Comparison of ENCODE assay signal across 28 cellular contexts in the genomic region with DNA sequence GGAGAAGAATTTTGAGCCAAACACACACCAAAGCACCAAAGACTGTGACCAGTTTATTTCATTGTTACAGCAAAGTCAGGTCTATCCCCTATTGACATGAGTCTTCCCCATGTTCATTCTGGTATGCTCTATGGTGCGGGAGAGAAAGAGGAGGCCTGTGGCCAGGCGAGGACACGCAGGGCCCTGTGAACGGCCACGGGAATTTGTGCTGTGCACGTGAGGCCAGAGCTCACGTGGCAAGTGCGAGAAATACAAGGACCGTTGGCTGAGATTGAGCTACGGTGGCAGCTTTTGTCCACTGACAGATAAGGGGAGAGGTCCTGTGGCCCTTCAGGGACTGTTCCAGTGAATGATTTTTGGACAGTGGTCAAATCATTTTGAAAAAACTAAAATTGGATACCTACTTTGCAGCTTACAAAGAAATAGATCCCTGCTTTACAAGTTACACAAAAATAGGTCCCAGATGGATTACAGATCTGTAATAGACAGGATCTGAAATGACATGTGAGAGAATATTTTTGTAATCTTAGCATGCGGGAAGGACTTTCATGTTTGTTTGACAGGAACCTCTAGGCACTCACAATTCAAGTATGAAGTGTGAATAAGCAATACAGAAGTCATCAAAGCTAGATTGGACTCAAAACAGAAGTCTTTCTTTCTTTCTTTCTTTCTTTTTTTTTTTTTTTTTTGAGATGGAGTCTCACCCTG. TPM values are rescaled to one million over a fixed set of nuclear protein-coding genes. Genes with fewer than 3 reads are reported as not detected.
DNase-seq lines count a peak whose midpoint lies in the region; ATAC-seq, FAIRE-seq and TF ChIP-seq lines count a peak whose summit lies in the region.
"Had no signal": no experiment of that assay in that cellular context is flagged by ENCODE, and none has a peak within 500 bp of the region (broad histone marks: within the 10 kb centered on the region; RNA-seq: fewer than 3 reads in every experiment).

No MANE protein-coding gene starts in this region.

- TF ChIP-seq POLR2A in K562 (conservative IDR thresholded peaks at IDR 0.05) (no peak), gastrocnemius medialis (IDR thresholded peaks at IDR 0.05) (no peak)

- no peak for DNase-seq in K562 (ENCODE audit: extremely low read depth in 1 of 4, low spot score in 3 of 4)
- DNase-seq in cardiac septum (ENCODE audit: low spot score): peak; percentile 61
- no peak for DNase-seq in gastrocnemius medialis
- no peak for DNase-seq in CD4-positive, alpha-beta memory T cell
- DNase-seq in PC-3: no peak
- DNase-seq: activated CD8-positive, alpha-beta memory T cell treated with anti-CD3 and anti-CD28 coated beads for 24 hours; activated T-cell treated with anti-CD3 and anti-CD28 coated beads for 4 hours; central memory CD4-positive, alpha-beta T cell; cortex of kidney; DMS153; effector memory CD4-positive, alpha-beta T cell; glutamatergic neuron; Karpas-422; NCI-H1417 treated with DMSO at 0.1 percent for 48 hours; NCI-H2029 treated with DMSO at 0.1 percent for 48 hours; NCI-H69; SHP77 treated with DMSO at 0.1 percent for 48 hours; stimulated activated CD4-positive, alpha-beta T cell treated with anti-CD3 and anti-CD28 coated beads, Interleukin-2, amount 100 ng/mL, for 24 hours had no signal

- no peak for TF ChIP-seq EP300 in K562 (IDR thresholded peaks at IDR 0.05; ENCODE audit: low read length)

- no peaks in the 10 kb centered on the region for H3K9me1 ChIP-seq in K562 (ENCODE audit: control insufficient read depth, insufficient read depth, low read length)

- no peaks in the 10 kb centered on the region for H3K9me3 ChIP-seq in K562 (replicated peaks; ENCODE audit: control insufficient read depth, insufficient read depth, low read depth, low read length)
- H3K9me3 ChIP-seq in liver (ENCODE audit: control insufficient read depth in 4 of 4, low read length in 3 of 4): no peaks in the 10 kb centered on the region
- H3K9me3 ChIP-seq in gastrocnemius medialis: no peaks in the 10 kb centered on the region
- H3K9me3 ChIP-seq in CD4-positive, alpha-beta memory T cell (ENCODE audit: control insufficient read depth in 1 of 2, low read length in 2 of 2): no peaks in the 10 kb centered on the region
- no peaks in the 10 kb centered on the region for H3K9me3 ChIP-seq in PC-3 (ENCODE audit: low read length)
- H3K9me3 ChIP-seq: HAP-1, tibial artery had no signal

- peak overlapping the region in 2 of 7 donors; percentile 2 to 28 for H3K27ac Mint-ChIP-seq in CD4-positive, alpha-beta memory T cell
- H3K27ac Mint-ChIP-seq: nephron; T-helper 2 cell treated with Interferon-gamma antibody and Interleukin-4, amounts not matched to agents 5 μg/mL and 100 μg/mL, for 36 hours had no signal

- 40% methylated on average over 11 of the region's 11 CpGs for WGBS in K562 (ENCODE audit: insufficient coverage, low coverage, missing lambda C conversion rate)
- WGBS in liver: 51% methylated on average over 11 of the region's 11 CpGs

- POLR2A ChIA-PET in K562 (lab: Yijun Ruan, JAX) (interaction anchor here (0.6 to 1.6 kb wide), 5 partner anchors 9 to 327 kb away, joined by 3 to 6 read pairs (median 3); no protein-coding TSS in a partner anchor), PC-3 (lab: Charles Lee; ENCODE audit: unreplicated experiment) (no interaction called here)
- POLR2A ChIA-PET in CD4-positive, alpha-beta memory T cell (lab: Charles Lee; ENCODE audit: partially characterized antibody): no interaction called here

- intact Hi-C loops in K562 (cut with micrococcal nuclease): no loop called here
- intact Hi-C loops in cardiac septum (cut with DNase I): no loop called here
- intact Hi-C loops in gastrocnemius medialis (cut with DNase I; ENCODE audit: low total_unique reads): no loop called here
- intact Hi-C loops in CD4-positive, alpha-beta memory T cell (cut with micrococcal nuclease): no loop called here
- intact Hi-C loops in PC-3 (cut with micrococcal nuclease): no loop called here

- ATAC-seq in K562 (peak; percentile 32; the same call in 2 of the 3 replicates), gastrocnemius medialis (peak; percentile 54 to 85), PC-3 (no peak), GM18520 (IDR thresholded peaks at IDR 0.05; ENCODE audit: unreplicated experiment) (no peak)

- no peaks in the 10 kb centered on the region for H3K9me3 Mint-ChIP-seq in CD4-positive, alpha-beta memory T cell
- H3K9me3 Mint-ChIP-seq: T-helper 2 cell treated with Interferon-gamma antibody and Interleukin-4, amounts not matched to agents 5 μg/mL and 100 μg/mL, for 36 hours had no signal

- CTCF ChIA-PET in K562 (lab: Yijun Ruan, JAX; ENCODE audit: low intra/inter-chr PET ratio) (no interaction called here), PC-3 (lab: Charles Lee) (no interaction called here)
- CTCF ChIA-PET in CD4-positive, alpha-beta memory T cell (lab: Charles Lee; ENCODE audit: partially characterized antibody): interaction anchor here (1.4 to 1.6 kb wide), 2 partner anchors 16 to 21 kb away, joined by 3 to 4 read pairs; no protein-coding TSS in a partner anchor

- H3K36me3 Mint-ChIP-seq in CD4-positive, alpha-beta memory T cell: peaks cover 34 to 49% of the 10 kb centered on the region in 2 donors

- H3K4me3 Mint-ChIP-seq in CD4-positive, alpha-beta memory T cell: no peak overlapping the region
- H3K4me3 Mint-ChIP-seq: nephron; T-helper 2 cell treated with Interferon-gamma antibody and Interleukin-4, amounts not matched to agents 5 μg/mL and 100 μg/mL, for 36 hours had no signal

- H3F3A ChIP-seq in PC-3 (ENCODE audit: low read length, unreplicated experiment): no peaks in the 10 kb centered on the region

- H3K9ac ChIP-seq in K562 (ENCODE audit: insufficient read depth in 1 of 2, low read depth in 2 of 2, low read length in 2 of 2): peak overlapping the region in 1 of 2 experiments; percentile 65; a peak in 2 of 4 replicates
- no peak overlapping the region for H3K9ac ChIP-seq in liver (ENCODE audit: low read depth in 1 of 2, low read length in 2 of 2)
- H3K9ac ChIP-seq in PC-3 (ENCODE audit: low read length): no peak overlapping the region

- H3K4me1 Mint-ChIP-seq in CD4-positive, alpha-beta memory T cell: peaks cover 16 to 28% (median 18%) of the 10 kb centered on the region in 4 donors

- H3K9me2 ChIP-seq in PC-3 (replicated peaks; ENCODE audit: low read length): no peaks in the 10 kb centered on the region

- H3K36me3 ChIP-seq in K562 (ENCODE audit: control insufficient read depth, insufficient read depth, low read length) (peaks cover 7% of the 10 kb centered on the region; the same call in 1 of the 3 replicates), liver (ENCODE audit: control insufficient read depth in 4 of 4, insufficient read depth in 3 of 4, low read depth in 1 of 4, low read length in 3 of 4) (peaks cover 0 to 6% (median under 1%) of the 10 kb centered on the region in 4 donors), gastrocnemius medialis (no peaks in the 10 kb centered on the region), PC-3 (ENCODE audit: low read depth, low read length) (no peaks in the 10 kb centered on the region)
- no peaks in the 10 kb centered on the region for H3K36me3 ChIP-seq in CD4-positive, alpha-beta memory T cell (ENCODE audit: insufficient read depth, low read length)

- H3K4me1 ChIP-seq in K562 (replicated peaks in 1 of 2; ENCODE audit: control insufficient read depth in 2 of 2, insufficient read depth in 2 of 2, low read length in 2 of 2) (peaks cover 5 to 9% of the 10 kb centered on the region in 2 experiments; a peak in 3 of 5 replicates), liver (ENCODE audit: control insufficient read depth in 4 of 4, insufficient read depth in 4 of 4, low read length in 3 of 4) (peaks cover 16 to 42% (median 23%) of the 10 kb centered on the region in 4 donors), gastrocnemius medialis (peaks cover 6% of the 10 kb centered on the region in 2 donors), PC-3 (ENCODE audit: insufficient read depth, low read length) (no peaks in the 10 kb centered on the region)
- peaks cover 9% of the 10 kb centered on the region for H3K4me1 ChIP-seq in CD4-positive, alpha-beta memory T cell (ENCODE audit: insufficient read depth, low read length)
- H3K4me1 ChIP-seq: HAP-1, tibial artery had no signal

- H3K27me3 ChIP-seq in K562 (ENCODE audit: control insufficient read depth in 2 of 2, insufficient read depth in 2 of 2, low read length in 2 of 2) (no peaks in the 10 kb centered on the region), liver (ENCODE audit: control insufficient read depth in 4 of 4, insufficient read depth in 4 of 4, low read length in 3 of 4) (no peaks in the 10 kb centered on the region), gastrocnemius medialis (no peaks in the 10 kb centered on the region), PC-3 (ENCODE audit: low read length) (no peaks in the 10 kb centered on the region)
- no peaks in the 10 kb centered on the region for H3K27me3 ChIP-seq in CD4-positive, alpha-beta memory T cell (ENCODE audit: insufficient read depth, low read length)
- H3K27me3 ChIP-seq: tibial artery had no signal

- TF ChIP-seq RAD21 in K562 (CRISPR knock-in tag; conservative IDR thresholded peaks at IDR 0.05 in 1 of 2, IDR thresholded peaks at IDR 0.05 in 1 of 2) (no peak), liver (IDR thresholded peaks at IDR 0.05) (no peak)

- TF ChIP-seq CTCF in K562 (IDR thresholded peaks at IDR 0.05 in 2 of 3, conservative IDR thresholded peaks at IDR 0.05 in 1 of 3; ENCODE audit: insufficient read depth in 2 of 3, low read depth in 1 of 3, low read length in 3 of 3): no peak
- no peak for TF ChIP-seq CTCF in liver (IDR thresholded peaks at IDR 0.05; ENCODE audit: low read depth, low read length, missing input control)
- TF ChIP-seq CTCF in gastrocnemius medialis (IDR thresholded peaks at IDR 0.05 in 4 of 5, conservative IDR thresholded peaks at IDR 0.05 in 1 of 5): no peak
- TF ChIP-seq CTCF in PC-3 (conservative IDR thresholded peaks at IDR 0.05; ENCODE audit: low read depth, low read length): no peak

- in situ Hi-C loops in K562 (cut with MboI) (no loop called here), gastrocnemius medialis (cut with MboI; ENCODE audit: low sequenced_read_pairs in 4 of 4) (no loop called here)

- H4K20me1 ChIP-seq in K562 (replicated peaks; ENCODE audit: control insufficient read depth, insufficient read depth, low read length) (no peaks in the 10 kb centered on the region), PC-3 (ENCODE audit: low read length) (no peaks in the 10 kb centered on the region)

- H3K27ac ChIP-seq in K562 (ENCODE audit: extremely low read depth, low read depth, low read length) (no peak overlapping the region), liver (ENCODE audit: low read depth in 1 of 2, low read length in 2 of 2) (peak overlapping the region in 1 of 2 donors; percentile 61), gastrocnemius medialis (peak overlapping the region; percentile 45 to 68 (median 56)), PC-3 (ENCODE audit: low read length) (no peak overlapping the region)
- no peak overlapping the region for H3K27ac ChIP-seq in CD4-positive, alpha-beta memory T cell (ENCODE audit: low read depth, low read length)
- H3K27ac ChIP-seq: HL-60, tibial artery had no signal

- no peaks in the 10 kb centered on the region for H3K79me2 ChIP-seq in K562 (ENCODE audit: control insufficient read depth, insufficient read depth, low read length)
- H3K79me2 ChIP-seq in PC-3 (ENCODE audit: low read length): no peaks in the 10 kb centered on the region

- H2AFZ ChIP-seq in K562 (ENCODE audit: low read depth, low read length) (peak overlapping the region; percentile 12; the same call in 1 of the 2 replicates), PC-3 (ENCODE audit: low read length) (no peak overlapping the region)

- FAIRE-seq in K562 (lab: Jason Lieb, UNC): no peak
- FAIRE-seq: GM18507, islet of Langerhans had no signal

- no peaks in the 10 kb centered on the region for H3K27me3 Mint-ChIP-seq in CD4-positive, alpha-beta memory T cell

- BruUV-seq in K562 (replicated peaks; lab: Mats Ljungman, UMichigan) (no TSS peak), PC-3 (replicated peaks; lab: Mats Ljungman, UMichigan) (no TSS peak)

- no peak overlapping the region for H3K4me3 ChIP-seq in K562
- no peak overlapping the region for H3K4me3 ChIP-seq in liver (ENCODE audit: low read depth in 1 of 3, low read length in 3 of 3)
- no peak overlapping the region for H3K4me3 ChIP-seq in gastrocnemius medialis
- H3K4me3 ChIP-seq in CD4-positive, alpha-beta memory T cell (ENCODE audit: low read length in 2 of 2): no peak overlapping the region
- H3K4me3 ChIP-seq in PC-3 (ENCODE audit: low read length): no peak overlapping the region
- H3K4me3 ChIP-seq: HAP-1, lung, tibial artery had no signal

- H3K4me2 ChIP-seq in K562 (ENCODE audit: insufficient read depth, low read length): no peak overlapping the region; the same call in 1 of the 2 replicates
- H3K4me2 ChIP-seq in PC-3 (ENCODE audit: low read length): no peak overlapping the region

RNA-seq across cellular contexts. Expression of a gene that starts 9.2 kb away (rescaled TPM):
- total RNA-seq in K562 (2011; cell fraction: chromatin; rRNA removed; ENCODE audit: low replicate concordance): 17.1 and 23.1 TPM in 2 replicates
- total RNA-seq in K562 (2011; cell fraction: nucleolus; rRNA removed): 12.0 and 13.5 TPM in 2 replicates
- total RNA-seq in K562 (2011; cell fraction: nucleoplasm; rRNA removed): 15.4 and 18.0 TPM in 2 replicates
- total RNA-seq in K562 (2014; rRNA removed): 8.7 and 9.2 TPM in 2 replicates
- total RNA-seq in K562 (2014; rRNA removed; fragmentation: Illumina TruSeq; extraction: Trizol): 5.0 and 6.1 TPM in 2 replicates
- 6.6 and 8.3 TPM in 2 replicates for total RNA-seq in K562 (2015; rRNA removed; fragmentation: Illumina TruSeq; extraction: Trizol)
- 6.8 and 7.4 TPM in 2 replicates for total RNA-seq in K562 (2021)
- 8.9 TPM in 2 replicates for polyA plus RNA-seq in K562 (2011; rRNA removed)
- polyA plus RNA-seq in K562 (2011; cell fraction: cytosol; rRNA removed): 6.4 and 8.8 TPM in 2 replicates
- 8.4 and 9.1 TPM in 2 replicates for polyA plus RNA-seq in K562 (2011; cell fraction: nucleus; rRNA removed)
- polyA plus RNA-seq in K562 (2012): 6.4 and 6.8 TPM in 2 replicates
- 6.4 and 6.9 TPM in 2 replicates for polyA plus RNA-seq in K562 (2014; fragmentation: Illumina TruSeq; extraction: Trizol)
- polyA plus RNA-seq in K562 (2014; fragmentation: Nextera tagmentation; extraction: Ambion mirVana): 1 to 10 TPM; 1.7 to 2.3 TPM
- 11.3 and 14.2 TPM in 2 replicates for polyA plus RNA-seq in K562 (2014; rRNA removed)
- 10.5 and 13.8 TPM in 2 replicates for polyA minus RNA-seq in K562 (2011; rRNA and poly(A)+ RNA removed)
- polyA minus RNA-seq in K562 (2011; cell fraction: cytosol; rRNA and poly(A)+ RNA removed): 2.4 and 4.2 TPM in 2 replicates
- 5.3 and 8.0 TPM in 2 replicates for polyA minus RNA-seq in K562 (2011; cell fraction: nucleus; rRNA and poly(A)+ RNA removed)
- total RNA-seq in cardiac septum: 4.6 TPM
- total RNA-seq in liver: 10 to 100 TPM in 1 of 2 donors, 1 to 10 TPM in 1; 6.9 to 11.0 TPM
- 1 to 10 TPM; 5.4 to 9.0 TPM for polyA plus RNA-seq in liver
- 10 to 100 TPM in 1 of 4 donors, 1 to 10 TPM in 3; 6.1 to 10.3 (median 8.6) TPM for total RNA-seq in gastrocnemius medialis
- total RNA-seq in CD4-positive, alpha-beta memory T cell: 10 to 100 TPM; 11.4 to 14.1 TPM
- 1 to 10 TPM; 3.3 to 4.5 TPM for polyA plus RNA-seq in CD4-positive, alpha-beta memory T cell
- total RNA-seq in PC-3 (2014; rRNA removed): 15.0 and 18.3 TPM in 2 replicates

RNA-seq across cellular contexts. Expression of a gene that starts 44.1 kb away (rescaled TPM):
- 56.0 and 88.7 TPM in 2 replicates for total RNA-seq in K562 (2011; cell fraction: chromatin; rRNA removed; ENCODE audit: low replicate concordance)
- total RNA-seq in K562 (2011; cell fraction: nucleolus; rRNA removed): 38.7 and 40.2 TPM in 2 replicates
- 39.6 and 44.4 TPM in 2 replicates for total RNA-seq in K562 (2011; cell fraction: nucleoplasm; rRNA removed)
- total RNA-seq in K562 (2014; rRNA removed) (20.7 and 21.7 TPM in 2 replicates), K562 (2014; rRNA removed; fragmentation: Illumina TruSeq; extraction: Trizol) (24.3 and 24.4 TPM in 2 replicates), K562 (2015; rRNA removed; fragmentation: Illumina TruSeq; extraction: Trizol) (18.6 and 19.8 TPM in 2 replicates), K562 (2021) (21.7 and 22.8 TPM in 2 replicates), cardiac septum (15.2 TPM), liver (10 to 100 TPM in 1 of 2 donors, 1 to 10 TPM in 1; 9.9 to 16.0 TPM), gastrocnemius medialis (10 to 100 TPM in 3 of 4 donors, 1 to 10 TPM in 1; 6.7 to 11.7 (median 10.3) TPM), PC-3 (2014; rRNA removed) (20.8 and 29.5 TPM in 2 replicates)
- polyA plus RNA-seq in K562 (2011; rRNA removed) (20.1 and 24.3 TPM in 2 replicates), K562 (2014; fragmentation: Illumina TruSeq; extraction: Trizol) (21.9 and 25.4 TPM in 2 replicates), K562 (2014; fragmentation: Nextera tagmentation; extraction: Ambion mirVana) (10 to 100 TPM in 1 of 2 experiments, 1 to 10 TPM in 1; 9.2 to 11.5 TPM), K562 (2014; rRNA removed) (23.9 and 30.7 TPM in 2 replicates), liver (10 to 100 TPM in 1 of 2 donors, 1 to 10 TPM in 1; 7.5 to 10.2 TPM)
- polyA plus RNA-seq in K562 (2011; cell fraction: cytosol; rRNA removed): 19.5 and 21.1 TPM in 2 replicates
- polyA plus RNA-seq in K562 (2011; cell fraction: nucleus; rRNA removed): 46.9 and 57.8 TPM in 2 replicates
- polyA plus RNA-seq in K562 (2012): 16.7 and 20.6 TPM in 2 replicates
- 23.4 and 29.0 TPM in 2 replicates for polyA minus RNA-seq in K562 (2011; rRNA and poly(A)+ RNA removed)
- polyA minus RNA-seq in K562 (2011; cell fraction: cytosol; rRNA and poly(A)+ RNA removed): 6.8 and 11.5 TPM in 2 replicates
- 17.0 and 20.9 TPM in 2 replicates for polyA minus RNA-seq in K562 (2011; cell fraction: nucleus; rRNA and poly(A)+ RNA removed)
- 10 to 100 TPM; 39.4 to 42.5 TPM for total RNA-seq in CD4-positive, alpha-beta memory T cell
- polyA plus RNA-seq in CD4-positive, alpha-beta memory T cell: 10 to 100 TPM; 13.3 to 18.4 TPM

RNA-seq across cellular contexts. Expression of a gene that starts 48.0 kb away (rescaled TPM):
- 0.53 TPM in 1 of 2 replicates, not detected in the other for total RNA-seq in K562 (2011; cell fraction: chromatin; rRNA removed; ENCODE audit: low replicate concordance)
- 0.83 and 1.1 TPM in 2 replicates for total RNA-seq in K562 (2011; cell fraction: nucleolus; rRNA removed)
- 0.66 TPM in 1 of 2 replicates, not detected in the other for total RNA-seq in K562 (2011; cell fraction: nucleoplasm; rRNA removed)
- total RNA-seq in K562 (2014; rRNA removed): 0.53 TPM in 1 of 2 replicates, not detected in the other
- not detected in 2 replicates for total RNA-seq in K562 (2014; rRNA removed; fragmentation: Illumina TruSeq; extraction: Trizol)
- total RNA-seq in K562 (2015; rRNA removed; fragmentation: Illumina TruSeq; extraction: Trizol): not detected in 2 replicates
- total RNA-seq in K562 (2021): 0.16 and 0.25 TPM in 2 replicates
- polyA plus RNA-seq in K562 (2011; rRNA removed): 0.07 and 0.22 TPM in 2 replicates
- 0.18 TPM in 1 of 2 replicates, not detected in the other for polyA plus RNA-seq in K562 (2011; cell fraction: cytosol; rRNA removed)
- 0.11 and 0.78 TPM in 2 replicates for polyA plus RNA-seq in K562 (2011; cell fraction: nucleus; rRNA removed)
- polyA plus RNA-seq in K562 (2012): 0.13 and 0.17 TPM in 2 replicates
- not detected in 2 replicates for polyA plus RNA-seq in K562 (2014; fragmentation: Illumina TruSeq; extraction: Trizol)
- polyA plus RNA-seq in K562 (2014; fragmentation: Nextera tagmentation; extraction: Ambion mirVana): under 1 TPM; 0.06 to 0.11 TPM
- polyA plus RNA-seq in K562 (2014; rRNA removed): not detected in 2 replicates
- polyA minus RNA-seq in K562 (2011; rRNA and poly(A)+ RNA removed): not detected in 2 replicates
- polyA minus RNA-seq in K562 (2011; cell fraction: cytosol; rRNA and poly(A)+ RNA removed): not detected in 2 replicates
- 0.33 and 0.40 TPM in 2 replicates for polyA minus RNA-seq in K562 (2011; cell fraction: nucleus; rRNA and poly(A)+ RNA removed)
- 2.6 TPM for total RNA-seq in cardiac septum
- total RNA-seq in liver: 1 to 10 TPM in 1 of 2 donors, under 1 TPM in 1; 0.59 to 1.1 TPM
- polyA plus RNA-seq in liver: 1 to 10 TPM; 1.2 to 1.8 TPM
- 1 to 10 TPM in 2 of 4 donors, under 1 TPM in 1, not detected in 1; 0.94 to 1.6 (median 1.6) TPM for total RNA-seq in gastrocnemius medialis
- total RNA-seq in CD4-positive, alpha-beta memory T cell: 1 to 10 TPM; 2.4 to 2.5 TPM
- polyA plus RNA-seq in CD4-positive, alpha-beta memory T cell: 1 to 10 TPM; 4.0 to 4.1 TPM
- total RNA-seq in PC-3 (2014; rRNA removed): 20.4 and 25.9 TPM in 2 replicates

Comparison
In these comparisons a context has a peak if more than half of its experiments do, and no peak if none do; other contexts are left out.
1. ATAC-seq: peak in K562 (single experiment) and gastrocnemius medialis (2 of 2); none in PC-3 (single experiment) and GM18520 (single experiment).
2. H3K27ac ChIP-seq: peak in gastrocnemius medialis (4 of 4); none in K562 (single experiment), CD4-positive, alpha-beta memory T cell (single experiment) and PC-3 (single experiment).